In genomic region chr15:43746903-43747309, GRCh38 we compare ENCODE assay signal across 8 cellular contexts. TPM values are rescaled to one million over a fixed set of nuclear protein-coding genes. Genes with fewer than 3 reads are reported as not detected.
DNase-seq lines count a peak whose midpoint lies in the region; TF ChIP-seq lines count a peak whose summit lies in the region.
"Not testable (repeated sequence)": the region's sequence is repeated elsewhere in the genome, so short reads cannot be mapped to it uniquely, and the experiment has no call there.

No MANE protein-coding gene starts in this region.

- peak; percentile 59 for DNase-seq in DMS53 (lab: John Stamatoyannopoulos, UW)
- DNase-seq in H4 (ENCODE audit: low spot score) = peak; percentile 5
- DNase-seq in LoVo (ENCODE audit: low spot score) = peak; percentile 37
- peak; percentile 62 for DNase-seq in amniotic epithelial cell (ENCODE audit: low read depth)
- DNase-seq in foreskin fibroblast = not testable (repeated sequence)

- H3K9ac ChIP-seq in subcutaneous abdominal adipose tissue (ENCODE audit: low read length in 5 of 5) = peak overlapping the region; percentile 60 to 88 (median 79)

- not testable (repeated sequence) for TF ChIP-seq CTCF in foreskin fibroblast (IDR thresholded peaks at IDR 0.05; ENCODE audit: low read depth, low read length)

- H3K4me3 ChIP-seq in foreskin fibroblast (ENCODE audit: low read depth in 1 of 2, low read length in 2 of 2) (peak overlapping the region; percentile 79 to 81), mononuclear cell (ENCODE audit: low read length) (peak overlapping the region; percentile 78), subcutaneous abdominal adipose tissue (ENCODE audit: low read depth in 1 of 5, low read length in 5 of 5) (peak overlapping the region; percentile 69 to 86 (median 78))

- peak overlapping the region; percentile 80 for H3K27ac ChIP-seq in subcutaneous abdominal adipose tissue (ENCODE audit: low read depth, low read length)

- not testable (repeated sequence) for H3K27me3 ChIP-seq in mononuclear cell (ENCODE audit: insufficient read depth, low read length); subcutaneous abdominal adipose tissue (ENCODE audit: control insufficient read depth in 5 of 5, insufficient read depth in 4 of 5, low read length in 5 of 5)

- TF ChIP-seq POLR2A in Raji (IDR thresholded peaks at IDR 0.05; ENCODE audit: insufficient read depth, low read depth, low read length) = 0 out of 2 replicates have a peak, but pooled peaks have one; percentile 26

- H3K36me3 ChIP-seq in subcutaneous abdominal adipose tissue (ENCODE audit: control insufficient read depth in 5 of 5, insufficient read depth in 5 of 5, low read length in 5 of 5) = not testable (repeated sequence)

- H3K4me1 ChIP-seq in mononuclear cell (ENCODE audit: insufficient read depth, low read length) = peaks cover 56% of the 10 kb centered on the region
- peaks cover 0 to 40% (median 34%) of the 10 kb centered on the region in 5 donors for H3K4me1 ChIP-seq in subcutaneous abdominal adipose tissue (ENCODE audit: control insufficient read depth in 5 of 5, insufficient read depth in 5 of 5, low read length in 5 of 5)

- not testable (repeated sequence) for H3K9me3 ChIP-seq in mononuclear cell (ENCODE audit: low read depth, low read length); subcutaneous abdominal adipose tissue (ENCODE audit: control insufficient read depth in 5 of 5, low read length in 5 of 5)

RNA-seq across cellular contexts. Expression of gene PDIA3, which starts 0.7 kb away (rescaled TPM):
- total RNA-seq in H4 (2014; rRNA removed; shearing (Covaris generic)) = 187 and 259 TPM in 2 replicates
- 119 TPM for total RNA-seq in mononuclear cell

RNA-seq across cellular contexts. Expression of gene ELL3, which starts 29.9 kb away (rescaled TPM):
- total RNA-seq in H4 (2014; rRNA removed; shearing (Covaris generic)) = 1.3 and 2.2 TPM in 2 replicates
- 1.7 TPM for total RNA-seq in mononuclear cell

RNA-seq across cellular contexts. Expression of gene SERF2, which starts 45.2 kb away (rescaled TPM):
- total RNA-seq in H4 (2014; rRNA removed; shearing (Covaris generic)) = 979 and 1,093 TPM in 2 replicates
- total RNA-seq in mononuclear cell = 301 TPM

RNA-seq across cellular contexts. Expression of gene SERINC4, which starts 53.1 kb away (rescaled TPM):
- not detected in 2 replicates for total RNA-seq in H4 (2014; rRNA removed; shearing (Covaris generic))
- total RNA-seq in mononuclear cell = not detected

RNA-seq across cellular contexts. Expression of gene CKMT1A, which starts 53.2 kb away (rescaled TPM):
- 0.10 and 1.1 TPM in 2 replicates for total RNA-seq in H4 (2014; rRNA removed; shearing (Covaris generic))
- total RNA-seq in mononuclear cell = not detected
